In genomic region chr1:220733090-220733569, GRCh38 we compare ENCODE assay signal across 7 cellular contexts. TPM values are rescaled to one million over a fixed set of nuclear protein-coding genes. Genes with fewer than 3 reads are reported as not detected.
DNase-seq lines count a peak whose midpoint lies in the region; ATAC-seq and TF ChIP-seq lines count a peak whose summit lies in the region.

No MANE protein-coding gene starts in this region.

- peak; percentile 70 for ATAC-seq in HG02884 (IDR thresholded peaks at IDR 0.05; ENCODE audit: unreplicated experiment)

- no peaks in the 10 kb centered on the region for H3K36me3 ChIP-seq in skeletal muscle satellite cell (ENCODE audit: insufficient read depth, low read length)

- H3K27me3 ChIP-seq in skeletal muscle satellite cell (ENCODE audit: control insufficient read depth, insufficient read depth, low read length), result no peaks in the 10 kb centered on the region

- DNase-seq in GM13977 (ENCODE audit: low spot score) (peak; percentile 70), NCI-H1930 (lab: John Stamatoyannopoulos, UW) (peak; percentile 20 to 55), T-helper 9 cell (peak; percentile 71), astrocyte of the cerebellum (ENCODE audit: low read depth) (peak; percentile 31), iPS DF 19.7 (ENCODE audit: low read depth, low spot score) (peak; percentile 59)

- TF ChIP-seq CTCF in GM13977 (IDR thresholded peaks at IDR 0.05; ENCODE audit: extremely low read depth, insufficient read depth, missing control alignments) (peak; percentile 76), astrocyte of the cerebellum (IDR thresholded peaks at IDR 0.05; ENCODE audit: low read depth, low read length, missing control alignments) (peak; percentile 76)

- H3K4me3 ChIP-seq in astrocyte of the cerebellum (ENCODE audit: low read depth, low read length), result no peak overlapping the region
- peak overlapping the region; percentile 43 for H3K4me3 ChIP-seq in skeletal muscle satellite cell (ENCODE audit: low read length)

- in situ Hi-C loops in GM13977 (cut with MboI; ENCODE audit: low pct_unique_long_range_greater_than_20kb, low sequenced_read_pairs, unreplicated experiment), result loop anchor here (25.0 kb wide), 1 partner anchor 446 kb away; no protein-coding TSS in a partner anchor
- in situ Hi-C loops in astrocyte of the cerebellum (cut with HindIII; ENCODE audit: low sequenced_read_pairs), result no loop called here

- peaks cover 29% of the 10 kb centered on the region for H3K4me1 ChIP-seq in skeletal muscle satellite cell (ENCODE audit: control insufficient read depth, insufficient read depth, low read length)

- peak overlapping the region; percentile 74 for H3K4me2 ChIP-seq in skeletal muscle satellite cell (ENCODE audit: low read length)

- H3K9me3 ChIP-seq in skeletal muscle satellite cell (replicated peaks; ENCODE audit: low read length), result no peaks in the 10 kb centered on the region

- peak overlapping the region; percentile 64 for H3K9ac ChIP-seq in skeletal muscle satellite cell (ENCODE audit: low read depth, low read length)

RNA-seq across cellular contexts. Expression of gene MTARC2, which starts 15.0 kb away (rescaled TPM):
- 0.66 and 2.3 TPM in 2 replicates for total RNA-seq in skeletal muscle satellite cell (2012; rRNA removed)

RNA-seq across cellular contexts. Expression of gene C1orf115, which starts 43.0 kb away (rescaled TPM):
- under 0.01 and 0.25 TPM in 2 replicates for total RNA-seq in skeletal muscle satellite cell (2012; rRNA removed)

RNA-seq across cellular contexts. Expression of gene MTARC1, which starts 53.6 kb away (rescaled TPM):
- 0.25 and 0.87 TPM in 2 replicates for total RNA-seq in skeletal muscle satellite cell (2012; rRNA removed)
